1 cellular context compared by ENCODE assay signal in genomic region chr5:8058626-8059180, GRCh38.
TF ChIP-seq lines count a peak whose summit lies in the region.

No MANE protein-coding gene starts in this region.

TF ChIP-seq in WTC11, 78 proteins besides CTCF, POLR2A, EP300 and RAD21 (continued from another document):
- no peak for TF ChIP-seq IRF1 (CRISPR knock-in tag; IDR thresholded peaks at IDR 0.05)
